19 cellular contexts compared by ENCODE assay signal in the genomic region with DNA sequence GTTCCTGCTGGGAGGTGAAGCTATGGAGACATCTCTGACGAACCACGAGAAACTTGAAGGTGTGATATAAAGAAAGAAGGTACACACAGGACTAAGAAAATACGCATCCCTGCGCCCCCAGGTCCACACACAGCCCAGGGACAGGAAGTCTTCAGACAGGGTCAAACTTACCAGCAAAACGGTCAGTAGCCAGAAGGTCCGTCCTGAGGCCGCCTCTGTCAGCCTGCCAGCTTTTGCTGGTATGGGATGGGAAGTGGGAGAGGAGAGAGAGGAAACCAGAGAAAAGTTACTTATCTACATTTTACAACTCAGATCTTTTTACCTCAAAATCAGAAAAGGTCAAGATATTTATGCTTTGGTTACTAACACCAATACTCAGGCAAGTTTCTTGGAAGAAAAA. TPM values are rescaled to one million over a fixed set of nuclear protein-coding genes. Genes with fewer than 3 reads are reported as not detected.
DNase-seq lines count a peak whose midpoint lies in the region; ATAC-seq and TF ChIP-seq lines count a peak whose summit lies in the region.
"Had no signal": no experiment of that assay in that cellular context is flagged by ENCODE, and none has a peak within 500 bp of the region (broad histone marks: within the 10 kb centered on the region; RNA-seq: fewer than 3 reads in every experiment).

No MANE protein-coding gene starts in this region.

- no peak overlapping the region for H2BK12ac ChIP-seq in H9 (ENCODE audit: insufficient read length, low read depth, low read length)
- H2BK12ac ChIP-seq in mesenchymal stem cell (ENCODE audit: low read length in 2 of 2) = no peak overlapping the region

- H3K9me3 Mint-ChIP-seq in CD8-positive, alpha-beta T cell = no peaks in the 10 kb centered on the region
- no peaks in the 10 kb centered on the region for H3K9me3 Mint-ChIP-seq in H9
- H3K9me3 Mint-ChIP-seq: activated T-helper 1 cell treated with anti-CD3 and anti-CD28 coated beads, Interleukin-12 subunit alpha, Interleukin-12 subunit beta, Interleukin-2, Interleukin-4 antibody, amounts not matched to agents 30 ng/mL and 10 ng/mL and 1 ng/mL, durations not matched to agents 14 hours and 24 hours and 36 hours; nephron progenitor cell had no signal

- no peak overlapping the region for H2BK5ac ChIP-seq in H9 (ENCODE audit: insufficient read length, low read length)
- H2BK5ac ChIP-seq in mesenchymal stem cell (ENCODE audit: low read depth, low read length, poor library complexity, severe bottlenecking) = no peak overlapping the region

- H3T11ph ChIP-seq in H9 (ENCODE audit: low read length) = no peak overlapping the region

- H2AK5ac ChIP-seq in H9 (ENCODE audit: insufficient read length, low read length) = no peak overlapping the region
- H2AK5ac ChIP-seq in mesenchymal stem cell (ENCODE audit: low read length, severe bottlenecking) = no peak overlapping the region

- H2AFZ ChIP-seq in H9 (ENCODE audit: low read length) (no peak overlapping the region), mesenchymal stem cell (ENCODE audit: low read depth, low read length) (no peak overlapping the region)

- H4K91ac ChIP-seq in H9 (ENCODE audit: insufficient read length, low read depth, low read length) (no peak overlapping the region), mesenchymal stem cell (ENCODE audit: low read length) (no peak overlapping the region)

- H3K27ac Mint-ChIP-seq in CD8-positive, alpha-beta T cell = peak overlapping the region; percentile 39
- H3K27ac Mint-ChIP-seq in H9 = peak overlapping the region in 2 of 3 experiments; percentile 55 to 62; a peak in 3 of 7 replicates
- H3K27ac Mint-ChIP-seq: activated naive CD8-positive, alpha-beta T cell; activated T-helper 1 cell treated with anti-CD3 and anti-CD28 coated beads, Interleukin-12 subunit alpha, Interleukin-12 subunit beta, Interleukin-2, Interleukin-4 antibody, amounts not matched to agents 30 ng/mL and 10 ng/mL and 1 ng/mL, durations not matched to agents 14 hours and 24 hours and 36 hours; nephron progenitor cell; progenitor cell of endocrine pancreas had no signal

- H4K8ac ChIP-seq in H9 (replicated peaks; ENCODE audit: insufficient read length, low read depth, low read length) = no peak overlapping the region
- no peak overlapping the region for H4K8ac ChIP-seq in mesenchymal stem cell (ENCODE audit: low read length)

- H4K5ac ChIP-seq in H9 (ENCODE audit: insufficient read length, low read depth, low read length) = no peak overlapping the region

- H3K79me1 ChIP-seq in H9 (ENCODE audit: insufficient read depth, low read depth, low read length, poor library complexity, severe bottlenecking) = peaks cover 8% of the 10 kb centered on the region
- peaks cover 7% of the 10 kb centered on the region for H3K79me1 ChIP-seq in mesenchymal stem cell (replicated peaks; ENCODE audit: low read length, poor library complexity, severe bottlenecking)

- H3K14ac ChIP-seq in H9 (ENCODE audit: insufficient read depth, low read length) (no peak overlapping the region), mesenchymal stem cell (ENCODE audit: low read length in 2 of 2) (no peak overlapping the region)

- POLR2A ChIA-PET in CD8-positive, alpha-beta T cell (lab: Charles Lee) = no interaction called here

- H2BK15ac ChIP-seq in H9 (ENCODE audit: low read depth, low read length) (no peak overlapping the region), mesenchymal stem cell (ENCODE audit: low read depth, poor library complexity, severe bottlenecking) (no peak overlapping the region)

- intact Hi-C loops in CD8-positive, alpha-beta T cell (cut with DNase I, micrococcal nuclease) = no loop called here

- H4K20me1 ChIP-seq in H9 (ENCODE audit: control insufficient read depth, insufficient read depth, insufficient read length) = peaks cover 2% of the 10 kb centered on the region

- peaks cover 15% of the 10 kb centered on the region; the same call in 1 of the 2 replicates for H3K79me2 ChIP-seq in H9 (ENCODE audit: insufficient read depth, low read length)

- WGBS in H9 (ENCODE audit: extremely low coverage, insufficient read length, low lambda C conversion rate) = no CpG with 5 or more reads among the region's 7 CpGs
- 86% methylated on average over 6 of the region's 7 CpGs for WGBS in mesenchymal stem cell

- no peak for TF ChIP-seq POLR2A in erythroblast (IDR thresholded peaks at IDR 0.05; ENCODE audit: low read length)

- H2BK120ac ChIP-seq in H9 (ENCODE audit: low read depth, low read length, poor library complexity, severe bottlenecking) (no peak overlapping the region), mesenchymal stem cell (ENCODE audit: low read depth, low read length) (no peak overlapping the region)

- H3K4me2 ChIP-seq in H9 (ENCODE audit: insufficient read depth, insufficient read length, low read length) (no peak overlapping the region), mesenchymal stem cell (ENCODE audit: low read length, poor library complexity, severe bottlenecking) (no peak overlapping the region)

- CTCF ChIA-PET in CD8-positive, alpha-beta T cell (lab: Charles Lee) = interaction anchor here (1.4 to 2.1 kb wide), 2 partner anchors 31 to 190 kb away, joined by 4 to 5 read pairs; no protein-coding TSS in a partner anchor

- H3K4ac ChIP-seq in H9 (ENCODE audit: low read depth, low read length) (no peak overlapping the region), mesenchymal stem cell (ENCODE audit: low read depth in 1 of 2, low read length in 2 of 2) (no peak overlapping the region)

- H3K27me3 ChIP-seq in CD8-positive, alpha-beta T cell (ENCODE audit: insufficient read depth, low read length) = no peaks in the 10 kb centered on the region
- H3K27me3 ChIP-seq in H9 (ENCODE audit: insufficient read depth, low read length) (no peaks in the 10 kb centered on the region), mesenchymal stem cell (ENCODE audit: control insufficient read depth in 1 of 2, insufficient read depth in 1 of 2, low read length in 2 of 2) (no peaks in the 10 kb centered on the region)
- H3K27me3 ChIP-seq: testis had no signal

- no peak for TF ChIP-seq CTCF in CD8-positive, alpha-beta T cell (IDR thresholded peaks at IDR 0.05)
- TF ChIP-seq CTCF in H9 (conservative IDR thresholded peaks at IDR 0.05) (no peak), choroid plexus epithelial cell (conservative IDR thresholded peaks at IDR 0.05; ENCODE audit: low read depth, low read length) (no peak), coronary artery (IDR thresholded peaks at IDR 0.05) (no peak)

- H3K4me1 Mint-ChIP-seq in CD8-positive, alpha-beta T cell (ENCODE audit: low read depth) = peaks cover 44% of the 10 kb centered on the region
- H3K4me1 Mint-ChIP-seq in H9 = peaks cover 29 to 39% of the 10 kb centered on the region in 2 experiments

- no peak overlapping the region for H3K4me3 Mint-ChIP-seq in CD8-positive, alpha-beta T cell
- no peak overlapping the region for H3K4me3 Mint-ChIP-seq in H9

- ATAC-seq in CD8-positive, alpha-beta T cell = no peak
- ATAC-seq: left cardiac atrium, Panc1 had no signal

- H3K4me1 ChIP-seq in CD8-positive, alpha-beta T cell (ENCODE audit: insufficient read depth, low read length) = peaks cover 12% of the 10 kb centered on the region
- no peaks in the 10 kb centered on the region; the same call in 1 of the 2 replicates for H3K4me1 ChIP-seq in H9 (ENCODE audit: insufficient read depth, low read length)
- H3K4me1 ChIP-seq in mesenchymal stem cell (ENCODE audit: control insufficient read depth, insufficient read depth, low read depth, low read length) = peaks cover 28% of the 10 kb centered on the region

- H3K27ac ChIP-seq in CD8-positive, alpha-beta T cell (ENCODE audit: low read depth, low read length) = no peak overlapping the region
- H3K27ac ChIP-seq in H9 (ENCODE audit: insufficient read length, low read depth, low read length) = no peak overlapping the region
- H3K27ac ChIP-seq in mesenchymal stem cell (ENCODE audit: low read length, poor library complexity, severe bottlenecking) = no peak overlapping the region
- H3K27ac ChIP-seq in coronary artery = no peak overlapping the region
- H3K27ac ChIP-seq: testis had no signal

- no peak overlapping the region for H3K56ac ChIP-seq in H9 (ENCODE audit: insufficient read length, low read depth, low read length)

- H3K27me3 Mint-ChIP-seq in CD8-positive, alpha-beta T cell (ENCODE audit: low read depth) = no peaks in the 10 kb centered on the region
- H3K27me3 Mint-ChIP-seq in H9 (ENCODE audit: low read depth) = no peaks in the 10 kb centered on the region
- H3K27me3 Mint-ChIP-seq: activated naive CD8-positive, alpha-beta T cell; progenitor cell of endocrine pancreas had no signal

- no peak overlapping the region for H3K9ac ChIP-seq in H9 (ENCODE audit: extremely low read depth, insufficient read length, low read length)
- peak overlapping the region; percentile 27 for H3K9ac ChIP-seq in mesenchymal stem cell (ENCODE audit: low read length)

- H3K9me3 ChIP-seq in CD8-positive, alpha-beta T cell (ENCODE audit: low read length) = no peaks in the 10 kb centered on the region
- no peaks in the 10 kb centered on the region for H3K9me3 ChIP-seq in H9 (ENCODE audit: control insufficient read depth, low read depth, low read length)
- no peaks in the 10 kb centered on the region for H3K9me3 ChIP-seq in mesenchymal stem cell (ENCODE audit: control insufficient read depth, low read length)
- H3K9me3 ChIP-seq: testis had no signal

- peaks cover 6% of the 10 kb centered on the region for H3K23me2 ChIP-seq in H9 (ENCODE audit: insufficient read length, low read depth, low read length, poor library complexity, severe bottlenecking)

- H3K36me3 ChIP-seq in CD8-positive, alpha-beta T cell (ENCODE audit: insufficient read depth, low read length) = peaks cover 14% of the 10 kb centered on the region
- H3K36me3 ChIP-seq in mesenchymal stem cell (ENCODE audit: control insufficient read depth in 1 of 2, insufficient read depth in 2 of 2, low read depth in 1 of 2, low read length in 2 of 2) = peaks cover 50 to 56% of the 10 kb centered on the region in 2 experiments

- no peak overlapping the region for H3K18ac ChIP-seq in H9 (ENCODE audit: insufficient read length, low read depth, low read length)
- H3K18ac ChIP-seq in mesenchymal stem cell (ENCODE audit: low read depth in 1 of 2, low read length in 2 of 2) = no peak overlapping the region

- no peak overlapping the region for H2BK20ac ChIP-seq in H9 (ENCODE audit: low read depth, low read length, poor library complexity, severe bottlenecking)

- DNase-seq in CD8-positive, alpha-beta T cell = peak in 1 of 7 experiments; percentile 4
- DNase-seq in H9 (peak; percentile 20), choroid plexus epithelial cell (ENCODE audit: low read depth) (peak; percentile 35), mesenchymal stem cell (no peak), islet precursor cell (no peak), coronary artery (ENCODE audit: low spot score) (no peak), erythroblast (lab: John Stamatoyannopoulos, UW) (no peak), putamen (ENCODE audit: low spot score) (no peak)
- DNase-seq: activated CD4-positive, CD25-positive, alpha-beta regulatory T cell; effector CD8-positive, alpha-beta T cell; HCEC 1CT; left cardiac atrium; nephron progenitor cell; stimulated activated naive CD4-positive, alpha-beta T cell; testis had no signal

- H3K36me3 Mint-ChIP-seq in CD8-positive, alpha-beta T cell = peaks cover 56% of the 10 kb centered on the region
- H3K36me3 Mint-ChIP-seq in H9 (ENCODE audit: insufficient read depth in 1 of 3, low read depth in 3 of 3) = peaks cover 29 to 49% (median 35%) of the 10 kb centered on the region in 3 experiments; a peak in 6 of 7 replicates

- no peak overlapping the region for H3K4me3 ChIP-seq in CD8-positive, alpha-beta T cell (ENCODE audit: low read depth, low read length)
- H3K4me3 ChIP-seq in choroid plexus epithelial cell (ENCODE audit: low read depth, low read length) (peak overlapping the region; percentile 13), mesenchymal stem cell (ENCODE audit: insufficient read depth in 1 of 2, low read depth in 1 of 2, low read length in 2 of 2) (peak overlapping the region in 1 of 2 experiments; percentile 82), coronary artery (no peak overlapping the region)
- H3K4me3 ChIP-seq: testis had no signal

- H3K23ac ChIP-seq in H9 (ENCODE audit: insufficient read length, low read depth, low read length) (no peak overlapping the region), mesenchymal stem cell (ENCODE audit: low read length in 2 of 2) (no peak overlapping the region)

RNA-seq across cellular contexts. Expression of a gene that starts 47.2 kb away (rescaled TPM):
- 100 to 1,000 TPM in 1 of 2 experiments, 10 to 100 TPM in 1; 97.5 to 104 TPM for total RNA-seq in CD8-positive, alpha-beta T cell
- total RNA-seq in H9 (2021) = 340 and 364 TPM in 2 replicates
- polyA plus RNA-seq in mesenchymal stem cell (2013, experiment 1 of 2) = 768 TPM
- 740 TPM for polyA plus RNA-seq in mesenchymal stem cell (2013, experiment 2 of 2)

RNA-seq across cellular contexts. Expression of a gene that starts 47.4 kb away (rescaled TPM):
- 100 to 1,000 TPM; 216 to 246 TPM for total RNA-seq in CD8-positive, alpha-beta T cell
- total RNA-seq in H9 (2021) = 385 and 399 TPM in 2 replicates
- 369 TPM for polyA plus RNA-seq in mesenchymal stem cell (2013, experiment 1 of 2)
- polyA plus RNA-seq in mesenchymal stem cell (2013, experiment 2 of 2) = 372 TPM

Comparison
In these comparisons a context has a peak if more than half of its experiments do, and no peak if none do; other contexts are left out.
1. DNase-seq: peak in H9 (single experiment) and choroid plexus epithelial cell (single experiment); none in mesenchymal stem cell (single experiment), islet precursor cell (single experiment), coronary artery (single experiment), erythroblast (0 of 2) and putamen (single experiment).